Comparison of ENCODE assay signal across 28 cellular contexts in genomic region chr16:31276600-31276999, GRCh38. TPM values are rescaled to one million over a fixed set of nuclear protein-coding genes. Genes with fewer than 3 reads are reported as not detected.
DNase-seq lines count a peak whose midpoint lies in the region; ATAC-seq, FAIRE-seq and TF ChIP-seq lines count a peak whose summit lies in the region.
"Had no signal": no experiment of that assay in that cellular context is flagged by ENCODE, and none has a peak within 500 bp of the region (broad histone marks: within the 10 kb centered on the region; RNA-seq: fewer than 3 reads in every experiment).

No MANE protein-coding gene starts in this region.

- H3K4me2 ChIP-seq in MM.1S (ENCODE audit: low read depth, low read length): no peak overlapping the region
- H3K4me2 ChIP-seq: BLaER1 treated with 17β-estradiol and CSF1 and Interleukin-3, amounts not matched to agents 10 nM and 100 nM had no signal

- H3K79me2 ChIP-seq in MM.1S (ENCODE audit: low read length): no peaks in the 10 kb centered on the region

- H3K9me3 Mint-ChIP-seq in activated CD8-positive, alpha-beta memory T cell treated with anti-CD3 and anti-CD28 coated beads, Interleukin-2, amount 10 ng/mL, durations not matched to agents 7 days and 5 days (ENCODE audit: low read depth): no peaks in the 10 kb centered on the region
- H3K9me3 Mint-ChIP-seq in chondrocyte (ENCODE audit: low read depth) (peaks cover 3% of the 10 kb centered on the region), osteocyte (ENCODE audit: unreplicated experiment) (no peaks in the 10 kb centered on the region)

- H3K4me1 ChIP-seq in MM.1S (ENCODE audit: low read length) (no peaks in the 10 kb centered on the region), small intestine (ENCODE audit: control insufficient read depth in 2 of 2, insufficient read depth in 1 of 2, low read depth in 1 of 2, low read length in 1 of 2) (no peaks in the 10 kb centered on the region)
- H3K4me1 ChIP-seq: BE2C, HAP-1 had no signal

- peak; percentile 50 for DNase-seq in activated CD8-positive, alpha-beta memory T cell treated with anti-CD3 and anti-CD28 coated beads for 24 hours
- DNase-seq in activated CD8-positive, alpha-beta memory T cell treated with anti-CD3 and anti-CD28 coated beads, Interleukin-2, amount 10 ng/mL, durations not matched to agents 7 days and 5 days: no peak
- DNase-seq in chondrocyte (ENCODE audit: low spot score) (peak; percentile 27), osteocyte (ENCODE audit: extremely low spot score, unreplicated experiment) (peak; percentile 63), ureter (ENCODE audit: low spot score) (peak; percentile 13), MM.1S (no peak), small intestine (no peak)
- DNase-seq: AML-193; BE2C; Calu3; CD4-positive, alpha-beta memory T cell; COR-L47; DMS53; DMS79 treated with DMSO at 0.1 percent for 48 hours; GF-D8; GOT3; HFFc6 had no signal

- no peak overlapping the region for H3K4me3 ChIP-seq in MM.1S (ENCODE audit: low read length)
- H3K4me3 ChIP-seq in small intestine (ENCODE audit: low read depth in 1 of 2, low read length in 2 of 2): no peak overlapping the region
- H3K4me3 ChIP-seq: BLaER1 treated with 17β-estradiol and CSF1 and Interleukin-3, amounts not matched to agents 10 nM and 100 nM; HAP-1 had no signal

- no peaks in the 10 kb centered on the region for H3K4me1 Mint-ChIP-seq in activated CD8-positive, alpha-beta memory T cell treated with anti-CD3 and anti-CD28 coated beads, Interleukin-2, amount 10 ng/mL, durations not matched to agents 7 days and 5 days
- H3K4me1 Mint-ChIP-seq in chondrocyte (ENCODE audit: low read depth) (no peaks in the 10 kb centered on the region), osteocyte (ENCODE audit: unreplicated experiment) (no peaks in the 10 kb centered on the region)
- H3K4me1 Mint-ChIP-seq: CD4-positive, alpha-beta memory T cell had no signal

- H2AFZ ChIP-seq in MM.1S (ENCODE audit: low read length): no peak overlapping the region

- no peak overlapping the region for H3K27ac ChIP-seq in MM.1S (ENCODE audit: low read length)
- H3K27ac ChIP-seq in small intestine (ENCODE audit: low read depth in 1 of 2, low read length in 1 of 2): no peak overlapping the region
- H3K27ac ChIP-seq: 22Rv1; BLaER1 treated with 17β-estradiol and CSF1 and Interleukin-3, amounts not matched to agents 10 nM and 100 nM had no signal

- H3K27me3 Mint-ChIP-seq in activated CD8-positive, alpha-beta memory T cell treated with anti-CD3 and anti-CD28 coated beads, Interleukin-2, amount 10 ng/mL, durations not matched to agents 7 days and 5 days: peaks cover 12% of the 10 kb centered on the region
- peaks cover 8% of the 10 kb centered on the region for H3K27me3 Mint-ChIP-seq in chondrocyte (ENCODE audit: low read depth)
- H3K27me3 Mint-ChIP-seq in osteocyte (ENCODE audit: unreplicated experiment): peaks cover 2% of the 10 kb centered on the region

- no peaks in the 10 kb centered on the region for H4K20me1 ChIP-seq in MM.1S (ENCODE audit: insufficient read depth, low read length)

- peaks cover 39% of the 10 kb centered on the region for H3K36me3 Mint-ChIP-seq in activated CD8-positive, alpha-beta memory T cell treated with anti-CD3 and anti-CD28 coated beads, Interleukin-2, amount 10 ng/mL, durations not matched to agents 7 days and 5 days
- H3K36me3 Mint-ChIP-seq in chondrocyte (ENCODE audit: low read depth) (peaks cover 2% of the 10 kb centered on the region), osteocyte (ENCODE audit: unreplicated experiment) (no peaks in the 10 kb centered on the region)

- CTCF ChIA-PET in activated CD8-positive, alpha-beta memory T cell treated with anti-CD3 and anti-CD28 coated beads, Interleukin-2, amount 10 ng/mL, durations not matched to agents 7 days and 5 days (lab: Charles Lee): interaction anchor here (0.7 to 1.0 kb wide), 2 partner anchors 28 to 80 kb away, joined by 3 read pairs; no protein-coding TSS in a partner anchor

- 83 to 90% (median 85%) methylated on average over 5 of the region's 5 CpGs for WGBS in small intestine, 3 donors

- H3K27me3 ChIP-seq in MM.1S (replicated peaks; ENCODE audit: insufficient read depth, low read length) (peaks cover 18% of the 10 kb centered on the region), small intestine (ENCODE audit: control insufficient read depth in 2 of 2, insufficient read depth in 2 of 2, low read length in 2 of 2) (no peaks in the 10 kb centered on the region)
- H3K27me3 ChIP-seq: BLaER1 treated with 17β-estradiol and CSF1 and Interleukin-3, amounts not matched to agents 10 nM and 100 nM had no signal

- H3K9ac ChIP-seq in MM.1S (ENCODE audit: low read length): no peak overlapping the region
- H3K9ac ChIP-seq: BLaER1 treated with 17β-estradiol and CSF1 and Interleukin-3, amounts not matched to agents 10 nM and 100 nM had no signal

- no peak overlapping the region for H3K4me3 Mint-ChIP-seq in activated CD8-positive, alpha-beta memory T cell treated with anti-CD3 and anti-CD28 coated beads, Interleukin-2, amount 10 ng/mL, durations not matched to agents 7 days and 5 days
- no peak overlapping the region for H3K4me3 Mint-ChIP-seq in chondrocyte (ENCODE audit: unreplicated experiment)
- H3K4me3 Mint-ChIP-seq in osteocyte (ENCODE audit: unreplicated experiment): no peak overlapping the region
- H3K4me3 Mint-ChIP-seq: CD4-positive, alpha-beta memory T cell; HFFc6 had no signal

- no peaks in the 10 kb centered on the region for H3F3A ChIP-seq in MM.1S (ENCODE audit: insufficient read depth, low read length)

- H3K9me2 ChIP-seq in MM.1S (replicated peaks; ENCODE audit: insufficient read depth, low read length): no peaks in the 10 kb centered on the region

- no peaks in the 10 kb centered on the region for H3K36me3 ChIP-seq in MM.1S (replicated peaks; ENCODE audit: insufficient read depth, low read length)
- no peaks in the 10 kb centered on the region for H3K36me3 ChIP-seq in small intestine (ENCODE audit: control insufficient read depth in 2 of 2, insufficient read depth in 2 of 2, low read length in 2 of 2)
- H3K36me3 ChIP-seq: BE2C, HAP-1 had no signal

- no peak overlapping the region for H3K27ac Mint-ChIP-seq in activated CD8-positive, alpha-beta memory T cell treated with anti-CD3 and anti-CD28 coated beads, Interleukin-2, amount 10 ng/mL, durations not matched to agents 7 days and 5 days
- H3K27ac Mint-ChIP-seq in chondrocyte (ENCODE audit: unreplicated experiment): no peak overlapping the region
- no peak overlapping the region for H3K27ac Mint-ChIP-seq in osteocyte (ENCODE audit: unreplicated experiment)
- H3K27ac Mint-ChIP-seq: CD4-positive, alpha-beta memory T cell; HFFc6 had no signal

- TF ChIP-seq CTCF in chondrocyte (IDR thresholded peaks at IDR 0.05) (no peak), osteocyte (IDR thresholded peaks at IDR 0.05) (no peak), MM.1S (IDR thresholded peaks at IDR 0.05; ENCODE audit: low read length) (no peak)

- H3K9me3 ChIP-seq in MM.1S (replicated peaks; ENCODE audit: insufficient read depth, low read length) (no peaks in the 10 kb centered on the region), small intestine (ENCODE audit: control insufficient read depth, low read depth) (no peaks in the 10 kb centered on the region)
- H3K9me3 ChIP-seq: BE2C, HAP-1 had no signal

- no peak for FAIRE-seq in small intestine (lab: Jason Lieb, UNC)
- FAIRE-seq: A204.1, GM12891, GM18507, H54 had no signal

- ATAC-seq in activated CD8-positive, alpha-beta memory T cell treated with anti-CD3 and anti-CD28 coated beads, Interleukin-2, amount 10 ng/mL, durations not matched to agents 7 days and 5 days: no peak
- ATAC-seq in HG02870 (IDR thresholded peaks at IDR 0.05; ENCODE audit: unreplicated experiment): no peak

RNA-seq across cellular contexts. Expression of gene ITGAM, which starts 16.8 kb away (rescaled TPM):
- total RNA-seq in activated CD8-positive, alpha-beta memory T cell treated with anti-CD3 and anti-CD28 coated beads, Interleukin-2, amount 10 ng/mL, durations not matched to agents 7 days and 5 days: 10 to 100 TPM in 1 of 2 experiments, 1 to 10 TPM in 1; 8.0 to 24.1 TPM
- total RNA-seq in chondrocyte (not detected in 3 replicates), osteocyte (not detected in 2 replicates), ureter (4.4 TPM)
- 1 to 10 TPM in 1 of 3 donors, under 1 TPM in 2; 0.22 to 4.3 (median 0.27) TPM for polyA plus RNA-seq in small intestine
- total RNA-seq: Daoy, HFFc6 had no signal
- polyA plus RNA-seq: AG04450 had no signal

RNA-seq across cellular contexts. Expression of gene PYDC1, which starts 59.7 kb away (rescaled TPM):
- total RNA-seq in activated CD8-positive, alpha-beta memory T cell treated with anti-CD3 and anti-CD28 coated beads, Interleukin-2, amount 10 ng/mL, durations not matched to agents 7 days and 5 days: not detected
- not detected in 3 replicates for total RNA-seq in chondrocyte
- not detected in 2 replicates for total RNA-seq in osteocyte
- not detected for total RNA-seq in ureter
- polyA plus RNA-seq in small intestine: not detected
- total RNA-seq: Calu3; CD4-positive, alpha-beta memory T cell; Daoy; G401; HFFc6 had no signal
- polyA plus RNA-seq: AG04450; CD4-positive, alpha-beta memory T cell had no signal

Comparison
In these comparisons a context has a peak if more than half of its experiments do, and no peak if none do; other contexts are left out.
1. DNase-seq: peak in activated CD8-positive, alpha-beta memory T cell treated with anti-CD3 and anti-CD28 coated beads for 24 hours (single experiment), chondrocyte (single experiment), osteocyte (single experiment) and ureter (single experiment); none in activated CD8-positive, alpha-beta memory T cell treated with anti-CD3 and anti-CD28 coated beads, Interleukin-2, amount 10 ng/mL, durations not matched to agents 7 days and 5 days (single experiment), MM.1S (single experiment) and small intestine (single experiment).